18 cellular contexts compared by ENCODE assay signal in the genomic region with DNA sequence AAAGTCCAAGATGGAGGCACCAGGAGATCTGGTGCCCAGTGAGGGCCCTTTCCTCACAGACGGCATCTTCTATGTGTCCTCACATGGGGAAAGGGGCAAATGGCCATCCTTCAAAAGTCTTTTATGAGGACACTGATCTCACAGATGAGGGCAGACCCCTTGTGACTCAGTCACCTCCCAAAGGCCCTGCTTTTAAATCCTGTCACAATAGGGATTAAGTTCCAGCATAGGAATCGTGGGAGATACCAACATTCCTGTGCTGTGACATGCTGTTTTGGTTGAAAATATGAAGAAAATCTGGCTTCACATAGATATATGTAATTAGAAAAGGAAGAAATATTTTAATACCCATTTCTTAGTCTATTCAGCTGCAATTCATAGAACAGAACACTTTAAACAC. TPM values are rescaled to one million over a fixed set of nuclear protein-coding genes. Genes with fewer than 3 reads are reported as not detected.
A peak's percentile ranks its signal among the peaks of the same experiment; 100 is the strongest.
DNase-seq lines count a peak whose midpoint lies in the region; TF ChIP-seq lines count a peak whose summit lies in the region.
"Had no signal": no experiment of that assay in that cellular context is flagged by ENCODE, and none has a peak within 500 bp of the region (broad histone marks: within the 10 kb centered on the region; RNA-seq: fewer than 3 reads in every experiment).

No MANE protein-coding gene starts in this region.

- CTCF ChIA-PET in activated naive CD4-positive, alpha-beta T cell treated with anti-CD3 and anti-CD28 coated beads, Interleukin-2, amount 10 ng/mL, durations not matched to agents 7 days and 5 days (lab: Charles Lee) = interaction anchor here (2.3 kb wide), 1 partner anchor 269 kb away, joined by 9 read pairs; no protein-coding TSS in a partner anchor

- no peaks in the 10 kb centered on the region for H3K4me1 ChIP-seq in H9 (ENCODE audit: insufficient read depth, low read length)

- DNase-seq in A172 (ENCODE audit: low spot score) (peak; percentile 27), GM03348 (ENCODE audit: low spot score) (peak; percentile 82), amniotic stem cell (lab: John Stamatoyannopoulos, UW) (peak; percentile 20), hepatic stellate cell (ENCODE audit: low spot score) (peak; percentile 81), H9 (no peak), endothelial cell (ENCODE audit: low spot score) (no peak), NCI-H2171 (lab: John Stamatoyannopoulos, UW) (no peak)
- DNase-seq in activated naive CD4-positive, alpha-beta T cell treated with anti-CD3 and anti-CD28 coated beads, Interleukin-2, amount 10 ng/mL, durations not matched to agents 7 days and 5 days = no peak
- DNase-seq: ACHN; activated CD8-positive, alpha-beta T cell treated with anti-CD3 and anti-CD28 coated beads, Interleukin-2, amount 10 ng/mL, durations not matched to agents 7 days and 5 days; activated gamma-delta T cell treated with Interleukin-2 at 50 U/mL for 16 hours; DMS79 treated with DMSO at 0.1 percent for 48 hours; esophagus squamous epithelium; Kasumi-1; NCI-H1694; posterior cingulate gyrus; Right ventricle myocardium superior had no signal

- H2AFZ ChIP-seq in H9 (ENCODE audit: low read length) = no peak overlapping the region

- H2BK120ac ChIP-seq in H9 (ENCODE audit: low read depth, low read length, poor library complexity, severe bottlenecking) = no peak overlapping the region

- no peak overlapping the region for H3K4me2 ChIP-seq in H9 (ENCODE audit: insufficient read depth, insufficient read length, low read length)

- H3K27me3 Mint-ChIP-seq in H9 (ENCODE audit: low read depth) (no peaks in the 10 kb centered on the region), endothelial cell (ENCODE audit: unreplicated experiment) (peaks cover 2% of the 10 kb centered on the region)
- H3K27me3 Mint-ChIP-seq in activated naive CD4-positive, alpha-beta T cell treated with anti-CD3 and anti-CD28 coated beads, Interleukin-2, amount 10 ng/mL, durations not matched to agents 7 days and 5 days = no peaks in the 10 kb centered on the region

- TF ChIP-seq CTCF in H9 (conservative IDR thresholded peaks at IDR 0.05) (no peak), endothelial cell (IDR thresholded peaks at IDR 0.05; ENCODE audit: unreplicated experiment) (no peak)

- H3K4me1 Mint-ChIP-seq in H9 (peaks cover 19 to 21% of the 10 kb centered on the region in 2 experiments), endothelial cell (ENCODE audit: unreplicated experiment) (peaks cover 5% of the 10 kb centered on the region)
- peaks cover 18% of the 10 kb centered on the region for H3K4me1 Mint-ChIP-seq in activated naive CD4-positive, alpha-beta T cell treated with anti-CD3 and anti-CD28 coated beads, Interleukin-2, amount 10 ng/mL, durations not matched to agents 7 days and 5 days

- no peak overlapping the region for H4K5ac ChIP-seq in H9 (ENCODE audit: insufficient read length, low read depth, low read length)

- no peak overlapping the region for H2BK20ac ChIP-seq in H9 (ENCODE audit: low read depth, low read length, poor library complexity, severe bottlenecking)

- H3K14ac ChIP-seq in H9 (ENCODE audit: insufficient read depth, low read length) = no peak overlapping the region

- no peaks in the 10 kb centered on the region; a peak in 1 of 5 replicates for H3K9me3 Mint-ChIP-seq in H9
- no peaks in the 10 kb centered on the region for H3K9me3 Mint-ChIP-seq in activated naive CD4-positive, alpha-beta T cell treated with anti-CD3 and anti-CD28 coated beads, Interleukin-2, amount 10 ng/mL, durations not matched to agents 7 days and 5 days
- no peaks in the 10 kb centered on the region for H3K9me3 Mint-ChIP-seq in endothelial cell (ENCODE audit: unreplicated experiment)

- H3K27ac Mint-ChIP-seq in H9 = peak overlapping the region in 1 of 3 experiments; percentile 90; a peak in 1 of 7 replicates
- no peak overlapping the region for H3K27ac Mint-ChIP-seq in activated naive CD4-positive, alpha-beta T cell treated with anti-CD3 and anti-CD28 coated beads, Interleukin-2, amount 10 ng/mL, durations not matched to agents 7 days and 5 days
- no peak overlapping the region for H3K27ac Mint-ChIP-seq in endothelial cell (ENCODE audit: unreplicated experiment)
- H3K27ac Mint-ChIP-seq: activated CD8-positive, alpha-beta T cell treated with anti-CD3 and anti-CD28 coated beads, Interleukin-2, amount 10 ng/mL, durations not matched to agents 7 days and 5 days had no signal

- H3T11ph ChIP-seq in H9 (ENCODE audit: low read length) = no peak overlapping the region

- H3K36me3 Mint-ChIP-seq in H9 (ENCODE audit: insufficient read depth in 1 of 3, low read depth in 3 of 3) = peaks cover 5 to 45% (median 15%) of the 10 kb centered on the region in 3 experiments; a peak in 6 of 7 replicates
- H3K36me3 Mint-ChIP-seq in activated naive CD4-positive, alpha-beta T cell treated with anti-CD3 and anti-CD28 coated beads, Interleukin-2, amount 10 ng/mL, durations not matched to agents 7 days and 5 days = peaks cover 25% of the 10 kb centered on the region
- no peaks in the 10 kb centered on the region for H3K36me3 Mint-ChIP-seq in endothelial cell (ENCODE audit: low read depth, unreplicated experiment)

- H3K4ac ChIP-seq in H9 (ENCODE audit: low read depth, low read length) = no peak overlapping the region

- no peaks in the 10 kb centered on the region for H3K23me2 ChIP-seq in H9 (ENCODE audit: insufficient read length, low read depth, low read length, poor library complexity, severe bottlenecking)

- H3K4me3 Mint-ChIP-seq in H9 (no peak overlapping the region), endothelial cell (ENCODE audit: unreplicated experiment) (no peak overlapping the region)
- H3K4me3 Mint-ChIP-seq in activated naive CD4-positive, alpha-beta T cell treated with anti-CD3 and anti-CD28 coated beads, Interleukin-2, amount 10 ng/mL, durations not matched to agents 7 days and 5 days = no peak overlapping the region
- H3K4me3 Mint-ChIP-seq: activated CD8-positive, alpha-beta T cell treated with anti-CD3 and anti-CD28 coated beads, Interleukin-2, amount 10 ng/mL, durations not matched to agents 7 days and 5 days had no signal

- H3K9ac ChIP-seq in H9 (ENCODE audit: extremely low read depth, insufficient read length, low read length) = no peak overlapping the region

- WGBS in H9 (ENCODE audit: extremely low coverage, insufficient read length, low lambda C conversion rate) = no CpG with 5 or more reads among the region's 2 CpGs

- H3K79me1 ChIP-seq in H9 (ENCODE audit: insufficient read depth, low read depth, low read length, poor library complexity, severe bottlenecking) = peaks cover 3% of the 10 kb centered on the region

- H2BK15ac ChIP-seq in H9 (ENCODE audit: low read depth, low read length) = no peak overlapping the region

- H3K27me3 ChIP-seq in H9 (ENCODE audit: insufficient read depth, low read length) = no peaks in the 10 kb centered on the region
- H3K27me3 ChIP-seq: esophagus squamous epithelium, tibial nerve had no signal

- H2AK5ac ChIP-seq in H9 (ENCODE audit: insufficient read length, low read length) = no peak overlapping the region

- H3K79me2 ChIP-seq in H9 (ENCODE audit: insufficient read depth, low read length) = no peaks in the 10 kb centered on the region

- no peak overlapping the region for H2BK5ac ChIP-seq in H9 (ENCODE audit: insufficient read length, low read length)

- no peak overlapping the region for H3K23ac ChIP-seq in H9 (ENCODE audit: insufficient read length, low read depth, low read length)

- no peaks in the 10 kb centered on the region for H3K9me3 ChIP-seq in H9 (ENCODE audit: control insufficient read depth, low read depth, low read length)
- H3K9me3 ChIP-seq: esophagus squamous epithelium, tibial nerve had no signal

- H3K18ac ChIP-seq in H9 (ENCODE audit: insufficient read length, low read depth, low read length) = no peak overlapping the region

- H3K56ac ChIP-seq in H9 (ENCODE audit: insufficient read length, low read depth, low read length) = no peak overlapping the region

- no peak overlapping the region for H4K91ac ChIP-seq in H9 (ENCODE audit: insufficient read length, low read depth, low read length)

- no peak overlapping the region for H4K8ac ChIP-seq in H9 (replicated peaks; ENCODE audit: insufficient read length, low read depth, low read length)

- H2BK12ac ChIP-seq in H9 (ENCODE audit: insufficient read length, low read depth, low read length) = no peak overlapping the region

- H4K20me1 ChIP-seq in H9 (ENCODE audit: control insufficient read depth, insufficient read depth, insufficient read length) = no peaks in the 10 kb centered on the region

- no peak overlapping the region for H3K27ac ChIP-seq in H9 (ENCODE audit: insufficient read length, low read depth, low read length)
- H3K27ac ChIP-seq: esophagus squamous epithelium, tibial nerve had no signal

RNA-seq across cellular contexts. Expression of a gene that starts 32.9 kb away (rescaled TPM):
- 13.9 and 15.2 TPM in 2 replicates for total RNA-seq in A172 (2014; rRNA removed; shearing (Covaris generic))
- total RNA-seq in H9 (2021) = 56.2 and 57.0 TPM in 2 replicates
- 60.0 TPM for total RNA-seq in endothelial cell (ENCODE audit: unreplicated experiment)

RNA-seq across cellular contexts. Expression of a gene that starts 50.7 kb away (rescaled TPM):
- 34.9 and 37.7 TPM in 2 replicates for total RNA-seq in A172 (2014; rRNA removed; shearing (Covaris generic))
- total RNA-seq in H9 (2021) (27.3 and 29.6 TPM in 2 replicates), endothelial cell (ENCODE audit: unreplicated experiment) (24.6 TPM)

Comparison
In these comparisons a context has a peak if more than half of its experiments do, and no peak if none do; other contexts are left out.
1. DNase-seq: peak in A172 (single experiment), GM03348 (single experiment), amniotic stem cell (single experiment) and hepatic stellate cell (single experiment); none in H9 (single experiment), activated naive CD4-positive, alpha-beta T cell treated with anti-CD3 and anti-CD28 coated beads, Interleukin-2, amount 10 ng/mL, durations not matched to agents 7 days and 5 days (single experiment), endothelial cell (single experiment) and NCI-H2171 (single experiment).